Comparison of ENCODE assay signal across 1 cellular context in genomic region chr2:233202531-233202944, GRCh38.
TF ChIP-seq lines count a peak whose summit lies in the region.

No MANE protein-coding gene starts in this region.

TF ChIP-seq in GM12878, 131 proteins besides CTCF, POLR2A, EP300 and RAD21 (continues in another document):
- peak; percentile 16 for TF ChIP-seq CUX1 (IDR thresholded peaks at IDR 0.05; ENCODE audit: insufficient replicate concordance, low read depth, low read length)
- TF ChIP-seq MAX (IDR thresholded peaks at IDR 0.05; ENCODE audit: low read depth, low read length), result no peak
- TF ChIP-seq NFIC (IDR thresholded peaks at IDR 0.05; ENCODE audit: low read depth, low read length), result no peak
- TF ChIP-seq EED (IDR thresholded peaks at IDR 0.05; ENCODE audit: low read depth), result no peak
- no peak for TF ChIP-seq BRCA1 (IDR thresholded peaks at IDR 0.05; ENCODE audit: low read depth, low read length)
- no peak for TF ChIP-seq EGR1 (IDR thresholded peaks at IDR 0.05; ENCODE audit: borderline replicate concordance in 1 of 2, low read depth in 2 of 2, low read length in 2 of 2)
- TF ChIP-seq WRNIP1 (IDR thresholded peaks at IDR 0.05; ENCODE audit: borderline replicate concordance, low read depth, low read length), result no peak
- TF ChIP-seq ZNF217 (IDR thresholded peaks at IDR 0.05), result no peak
- TF ChIP-seq SMC3 (IDR thresholded peaks at IDR 0.05; ENCODE audit: borderline replicate concordance, low read length), result no peak
- no peak for TF ChIP-seq EZH2 (IDR thresholded peaks at IDR 0.05; ENCODE audit: borderline replicate concordance, control insufficient read depth, low read depth, low read length)
- TF ChIP-seq MTA3 (IDR thresholded peaks at IDR 0.05; ENCODE audit: borderline replicate concordance, low read length), result peak; percentile 39; the same call in 1 of the 2 replicates
- no peak for TF ChIP-seq GABPA (IDR thresholded peaks at IDR 0.05; ENCODE audit: low read depth)
- TF ChIP-seq HDAC6 (IDR thresholded peaks at IDR 0.05; ENCODE audit: unreplicated experiment), result no peak
- TF ChIP-seq, protein P1, sequence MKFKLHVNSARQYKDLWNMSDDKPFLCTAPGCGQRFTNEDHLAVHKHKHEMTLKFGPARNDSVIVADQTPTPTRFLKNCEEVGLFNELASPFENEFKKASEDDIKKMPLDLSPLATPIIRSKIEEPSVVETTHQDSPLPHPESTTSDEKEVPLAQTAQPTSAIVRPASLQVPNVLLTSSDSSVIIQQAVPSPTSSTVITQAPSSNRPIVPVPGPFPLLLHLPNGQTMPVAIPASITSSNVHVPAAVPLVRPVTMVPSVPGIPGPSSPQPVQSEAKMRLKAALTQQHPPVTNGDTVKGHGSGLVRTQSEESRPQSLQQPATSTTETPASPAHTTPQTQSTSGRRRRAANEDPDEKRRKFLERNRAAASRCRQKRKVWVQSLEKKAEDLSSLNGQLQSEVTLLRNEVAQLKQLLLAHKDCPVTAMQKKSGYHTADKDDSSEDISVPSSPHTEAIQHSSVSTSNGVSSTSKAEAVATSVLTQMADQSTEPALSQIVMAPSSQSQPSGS (IDR thresholded peaks at IDR 0.05; ENCODE audit: low read length), result peak; percentile 61; the same call in 1 of the 2 replicates
- TF ChIP-seq RB1 (IDR thresholded peaks at IDR 0.05; ENCODE audit: borderline replicate concordance), result no peak
- TF ChIP-seq YY1 (IDR thresholded peaks at IDR 0.05; ENCODE audit: low read depth, low read length), result no peak
- no peak for TF ChIP-seq PKNOX1 (IDR thresholded peaks at IDR 0.05)
- peak; percentile 26; the same call in 1 of the 2 replicates for TF ChIP-seq RUNX3 (IDR thresholded peaks at IDR 0.05; ENCODE audit: low read length)
- TF ChIP-seq, protein P2, sequence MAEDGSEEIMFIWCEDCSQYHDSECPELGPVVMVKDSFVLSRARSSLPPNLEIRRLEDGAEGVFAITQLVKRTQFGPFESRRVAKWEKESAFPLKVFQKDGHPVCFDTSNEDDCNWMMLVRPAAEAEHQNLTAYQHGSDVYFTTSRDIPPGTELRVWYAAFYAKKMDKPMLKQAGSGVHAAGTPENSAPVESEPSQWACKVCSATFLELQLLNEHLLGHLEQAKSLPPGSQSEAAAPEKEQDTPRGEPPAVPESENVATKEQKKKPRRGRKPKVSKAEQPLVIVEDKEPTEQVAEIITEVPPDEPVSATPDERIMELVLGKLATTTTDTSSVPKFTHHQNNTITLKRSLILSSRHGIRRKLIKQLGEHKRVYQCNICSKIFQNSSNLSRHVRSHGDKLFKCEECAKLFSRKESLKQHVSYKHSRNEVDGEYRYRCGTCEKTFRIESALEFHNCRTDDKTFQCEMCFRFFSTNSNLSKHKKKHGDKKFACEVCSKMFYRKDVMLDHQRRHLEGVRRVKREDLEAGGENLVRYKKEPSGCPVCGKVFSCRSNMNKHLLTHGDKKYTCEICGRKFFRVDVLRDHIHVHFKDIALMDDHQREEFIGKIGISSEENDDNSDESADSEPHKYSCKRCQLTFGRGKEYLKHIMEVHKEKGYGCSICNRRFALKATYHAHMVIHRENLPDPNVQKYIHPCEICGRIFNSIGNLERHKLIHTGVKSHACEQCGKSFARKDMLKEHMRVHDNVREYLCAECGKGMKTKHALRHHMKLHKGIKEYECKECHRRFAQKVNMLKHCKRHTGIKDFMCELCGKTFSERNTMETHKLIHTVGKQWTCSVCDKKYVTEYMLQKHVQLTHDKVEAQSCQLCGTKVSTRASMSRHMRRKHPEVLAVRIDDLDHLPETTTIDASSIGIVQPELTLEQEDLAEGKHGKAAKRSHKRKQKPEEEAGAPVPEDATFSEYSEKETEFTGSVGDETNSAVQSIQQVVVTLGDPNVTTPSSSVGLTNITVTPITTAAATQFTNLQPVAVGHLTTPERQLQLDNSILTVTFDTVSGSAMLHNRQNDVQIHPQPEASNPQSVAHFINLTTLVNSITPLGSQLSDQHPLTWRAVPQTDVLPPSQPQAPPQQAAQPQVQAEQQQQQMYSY (CRISPR knock-in tag; IDR thresholded peaks at IDR 0.05), result no peak
- TF ChIP-seq, protein P3, sequence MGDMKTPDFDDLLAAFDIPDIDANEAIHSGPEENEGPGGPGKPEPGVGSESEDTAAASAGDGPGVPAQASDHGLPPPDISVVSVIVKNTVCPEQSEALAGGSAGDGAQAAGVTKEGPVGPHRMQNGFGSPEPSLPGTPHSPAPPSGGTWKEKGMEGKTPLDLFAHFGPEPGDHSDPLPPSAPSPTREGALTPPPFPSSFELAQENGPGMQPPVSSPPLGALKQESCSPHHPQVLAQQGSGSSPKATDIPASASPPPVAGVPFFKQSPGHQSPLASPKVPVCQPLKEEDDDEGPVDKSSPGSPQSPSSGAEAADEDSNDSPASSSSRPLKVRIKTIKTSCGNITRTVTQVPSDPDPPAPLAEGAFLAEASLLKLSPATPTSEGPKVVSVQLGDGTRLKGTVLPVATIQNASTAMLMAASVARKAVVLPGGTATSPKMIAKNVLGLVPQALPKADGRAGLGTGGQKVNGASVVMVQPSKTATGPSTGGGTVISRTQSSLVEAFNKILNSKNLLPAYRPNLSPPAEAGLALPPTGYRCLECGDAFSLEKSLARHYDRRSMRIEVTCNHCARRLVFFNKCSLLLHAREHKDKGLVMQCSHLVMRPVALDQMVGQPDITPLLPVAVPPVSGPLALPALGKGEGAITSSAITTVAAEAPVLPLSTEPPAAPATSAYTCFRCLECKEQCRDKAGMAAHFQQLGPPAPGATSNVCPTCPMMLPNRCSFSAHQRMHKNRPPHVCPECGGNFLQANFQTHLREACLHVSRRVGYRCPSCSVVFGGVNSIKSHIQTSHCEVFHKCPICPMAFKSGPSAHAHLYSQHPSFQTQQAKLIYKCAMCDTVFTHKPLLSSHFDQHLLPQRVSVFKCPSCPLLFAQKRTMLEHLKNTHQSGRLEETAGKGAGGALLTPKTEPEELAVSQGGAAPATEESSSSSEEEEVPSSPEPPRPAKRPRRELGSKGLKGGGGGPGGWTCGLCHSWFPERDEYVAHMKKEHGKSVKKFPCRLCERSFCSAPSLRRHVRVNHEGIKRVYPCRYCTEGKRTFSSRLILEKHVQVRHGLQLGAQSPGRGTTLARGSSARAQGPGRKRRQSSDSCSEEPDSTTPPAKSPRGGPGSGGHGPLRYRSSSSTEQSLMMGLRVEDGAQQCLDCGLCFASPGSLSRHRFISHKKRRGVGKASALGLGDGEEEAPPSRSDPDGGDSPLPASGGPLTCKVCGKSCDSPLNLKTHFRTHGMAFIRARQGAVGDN (IDR thresholded peaks at IDR 0.05), result peak; percentile 59; the same call in 1 of the 2 replicates
- TF ChIP-seq IKZF2 (IDR thresholded peaks at IDR 0.05), result peak; percentile 16 to 59; a peak in 1 of 4 replicates
- TF ChIP-seq MYC (IDR thresholded peaks at IDR 0.05; ENCODE audit: insufficient read depth, insufficient read length, insufficient replicate concordance, low read length, severe bottlenecking), result no peak
- peak; percentile 56; the same call in 1 of the 2 replicates for TF ChIP-seq TCF12 (IDR thresholded peaks at IDR 0.05; ENCODE audit: low read depth, low read length)
- TF ChIP-seq FOXM1 (IDR thresholded peaks at IDR 0.05; ENCODE audit: low read depth, low read length), result no peak
- TF ChIP-seq SUZ12 (IDR thresholded peaks at IDR 0.05; ENCODE audit: unreplicated experiment), result no peak
- TF ChIP-seq SPI1 (IDR thresholded peaks at IDR 0.05; ENCODE audit: borderline replicate concordance, insufficient read depth, low read depth, low read length), result peak; percentile 66; the same call in 1 of the 2 replicates
- TF ChIP-seq BCL3 (IDR thresholded peaks at IDR 0.05; ENCODE audit: borderline replicate concordance, insufficient read depth, low read depth, low read length, poor library complexity, severe bottlenecking), result peak; percentile 34
- TF ChIP-seq PML (IDR thresholded peaks at IDR 0.05; ENCODE audit: low read length), result no peak
- no peak for TF ChIP-seq RELA (IDR thresholded peaks at IDR 0.05; ENCODE audit: borderline replicate concordance, partially characterized antibody)
- no peak for TF ChIP-seq TARDBP (IDR thresholded peaks at IDR 0.05; ENCODE audit: borderline replicate concordance)
- no peak for TF ChIP-seq ZBED1 (IDR thresholded peaks at IDR 0.05; ENCODE audit: borderline replicate concordance)
- TF ChIP-seq, protein P4, sequence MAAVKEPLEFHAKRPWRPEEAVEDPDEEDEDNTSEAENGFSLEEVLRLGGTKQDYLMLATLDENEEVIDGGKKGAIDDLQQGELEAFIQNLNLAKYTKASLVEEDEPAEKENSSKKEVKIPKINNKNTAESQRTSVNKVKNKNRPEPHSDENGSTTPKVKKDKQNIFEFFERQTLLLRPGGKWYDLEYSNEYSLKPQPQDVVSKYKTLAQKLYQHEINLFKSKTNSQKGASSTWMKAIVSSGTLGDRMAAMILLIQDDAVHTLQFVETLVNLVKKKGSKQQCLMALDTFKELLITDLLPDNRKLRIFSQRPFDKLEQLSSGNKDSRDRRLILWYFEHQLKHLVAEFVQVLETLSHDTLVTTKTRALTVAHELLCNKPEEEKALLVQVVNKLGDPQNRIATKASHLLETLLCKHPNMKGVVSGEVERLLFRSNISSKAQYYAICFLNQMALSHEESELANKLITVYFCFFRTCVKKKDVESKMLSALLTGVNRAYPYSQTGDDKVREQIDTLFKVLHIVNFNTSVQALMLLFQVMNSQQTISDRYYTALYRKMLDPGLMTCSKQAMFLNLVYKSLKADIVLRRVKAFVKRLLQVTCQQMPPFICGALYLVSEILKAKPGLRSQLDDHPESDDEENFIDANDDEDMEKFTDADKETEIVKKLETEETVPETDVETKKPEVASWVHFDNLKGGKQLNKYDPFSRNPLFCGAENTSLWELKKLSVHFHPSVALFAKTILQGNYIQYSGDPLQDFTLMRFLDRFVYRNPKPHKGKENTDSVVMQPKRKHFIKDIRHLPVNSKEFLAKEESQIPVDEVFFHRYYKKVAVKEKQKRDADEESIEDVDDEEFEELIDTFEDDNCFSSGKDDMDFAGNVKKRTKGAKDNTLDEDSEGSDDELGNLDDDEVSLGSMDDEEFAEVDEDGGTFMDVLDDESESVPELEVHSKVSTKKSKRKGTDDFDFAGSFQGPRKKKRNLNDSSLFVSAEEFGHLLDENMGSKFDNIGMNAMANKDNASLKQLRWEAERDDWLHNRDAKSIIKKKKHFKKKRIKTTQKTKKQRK (IDR thresholded peaks at IDR 0.05; ENCODE audit: low read depth, low read length), result no peak
- peak; percentile 52; the same call in 1 of the 2 replicates for TF ChIP-seq GATAD2B (conservative IDR thresholded peaks at IDR 0.05; ENCODE audit: low read depth)
- no peak for TF ChIP-seq CBFB (IDR thresholded peaks at IDR 0.05; ENCODE audit: low read depth)
